In genomic region chr3:105387122-105387751, GRCh38 we compare ENCODE assay signal across 17 cellular contexts. TPM values are rescaled to one million over a fixed set of nuclear protein-coding genes. Genes with fewer than 3 reads are reported as not detected.
DNase-seq lines count a peak whose midpoint lies in the region; ATAC-seq and TF ChIP-seq lines count a peak whose summit lies in the region.
"Had no signal": no experiment of that assay in that cellular context is flagged by ENCODE, and none has a peak within 500 bp of the region (broad histone marks: within the 10 kb centered on the region; RNA-seq: fewer than 3 reads in every experiment).

No MANE protein-coding gene starts in this region.

- 82 to 87% methylated on average over 5 of the region's 5 CpGs for WGBS in heart right ventricle, 2 donors

- no peak overlapping the region for H3K4me3 Mint-ChIP-seq in activated B cell treated with CpG ODN at 0.5 μM for 24 hours
- no peak overlapping the region for H3K4me3 Mint-ChIP-seq in stimulated activated memory B cell treated with anti-CD40 and anti-IgM and Interleukin-4, amounts not matched to agents 10 μg/mL and 1 μg/mL and 100 μg/mL, for 72 hours
- H3K4me3 Mint-ChIP-seq: activated naive CD8-positive, alpha-beta T cell treated with anti-CD3 and anti-CD28 coated beads, Interleukin-2, amount 10 ng/mL, durations not matched to agents 7 days and 5 days; mesothelial cell of epicardium had no signal

- H3K36me3 ChIP-seq in heart right ventricle = no peaks in the 10 kb centered on the region

- H3K4me3 ChIP-seq in heart right ventricle = no peak overlapping the region
- H3K4me3 ChIP-seq: tibial nerve had no signal

- intact Hi-C loops in activated B cell treated with CpG ODN at 0.5 μM for 24 hours (cut with micrococcal nuclease) = no loop called here
- intact Hi-C loops in heart right ventricle (cut with DNase I) = no loop called here

- ATAC-seq in activated B cell treated with CpG ODN at 0.5 μM for 24 hours (ENCODE audit: low read depth) (no peak), heart right ventricle (no peak)
- ATAC-seq in stimulated activated memory B cell treated with anti-CD40 and anti-IgM and Interleukin-4, amounts not matched to agents 10 μg/mL and 1 μg/mL and 100 μg/mL, for 72 hours = no peak
- ATAC-seq: Right ventricle myocardium inferior had no signal

- peaks cover 11% of the 10 kb centered on the region for H3K36me3 Mint-ChIP-seq in activated B cell treated with CpG ODN at 0.5 μM for 24 hours (ENCODE audit: low read depth)
- peaks cover 37% of the 10 kb centered on the region for H3K36me3 Mint-ChIP-seq in stimulated activated memory B cell treated with anti-CD40 and anti-IgM and Interleukin-4, amounts not matched to agents 10 μg/mL and 1 μg/mL and 100 μg/mL, for 72 hours

- peaks cover 12% of the 10 kb centered on the region for H3K9me3 Mint-ChIP-seq in activated B cell treated with CpG ODN at 0.5 μM for 24 hours
- peaks cover 7% of the 10 kb centered on the region for H3K9me3 Mint-ChIP-seq in stimulated activated memory B cell treated with anti-CD40 and anti-IgM and Interleukin-4, amounts not matched to agents 10 μg/mL and 1 μg/mL and 100 μg/mL, for 72 hours

- no peaks in the 10 kb centered on the region for H3K27me3 ChIP-seq in heart right ventricle
- H3K27me3 ChIP-seq: tibial nerve had no signal

- POLR2A ChIA-PET in activated B cell treated with CpG ODN at 0.5 μM for 24 hours (lab: Charles Lee) = no interaction called here

- peaks cover 0 to 26% (median 8%) of the 10 kb centered on the region in 11 donors for H3K9me3 ChIP-seq in heart right ventricle

- peak; percentile 8 for DNase-seq in NCI-H1092 treated with DMSO at 0.1 percent for 48 hours (lab: John Stamatoyannopoulos, UW)
- DNase-seq in NCI-H1092 (lab: John Stamatoyannopoulos, UW) = no peak
- DNase-seq in activated B cell treated with CpG ODN at 0.5 μM for 24 hours = no peak
- peak; percentile 59 for DNase-seq in glomerular visceral epithelial cell (ENCODE audit: extremely low spot score)
- DNase-seq in heart right ventricle = no peak
- no peak for DNase-seq in NCI-H187 treated with DMSO at 0.1 percent for 48 hours (lab: John Stamatoyannopoulos, UW)
- no peak for DNase-seq in NCI-H2029 treated with DMSO at 0.1 percent for 48 hours (lab: John Stamatoyannopoulos, UW)
- DNase-seq: 8988T; activated naive CD8-positive, alpha-beta T cell treated with anti-CD3 and anti-CD28 coated beads, Interleukin-2, amount 10 ng/mL, durations not matched to agents 7 days and 5 days; COR-L47; NCI-H524 treated with DMSO at 0.1 percent for 48 hours; stimulated activated CD4-positive, alpha-beta T cell treated with anti-CD3 and anti-CD28 coated beads, Interleukin-15, amount 100 ng/mL, for 24 hours had no signal

- TF ChIP-seq CTCF in activated B cell treated with CpG ODN at 0.5 μM for 24 hours (IDR thresholded peaks at IDR 0.05) (no peak), heart right ventricle (IDR thresholded peaks at IDR 0.05) (no peak)

- H3K4me1 ChIP-seq in heart right ventricle = no peaks in the 10 kb centered on the region

- H3K27ac Mint-ChIP-seq in activated B cell treated with CpG ODN at 0.5 μM for 24 hours = peak overlapping the region; percentile 26
- H3K27ac Mint-ChIP-seq in stimulated activated memory B cell treated with anti-CD40 and anti-IgM and Interleukin-4, amounts not matched to agents 10 μg/mL and 1 μg/mL and 100 μg/mL, for 72 hours = peak overlapping the region; percentile 47
- H3K27ac Mint-ChIP-seq: activated naive CD8-positive, alpha-beta T cell treated with anti-CD3 and anti-CD28 coated beads, Interleukin-2, amount 10 ng/mL, durations not matched to agents 7 days and 5 days; mesothelial cell of epicardium had no signal

- no peak overlapping the region for H3K27ac ChIP-seq in heart right ventricle
- H3K27ac ChIP-seq: parathyroid adenoma, tibial nerve had no signal

- CTCF ChIA-PET in activated B cell treated with CpG ODN at 0.5 μM for 24 hours (lab: Charles Lee) = no interaction called here

- H3K4me1 Mint-ChIP-seq in activated B cell treated with CpG ODN at 0.5 μM for 24 hours = peaks cover 42% of the 10 kb centered on the region
- H3K4me1 Mint-ChIP-seq in stimulated activated memory B cell treated with anti-CD40 and anti-IgM and Interleukin-4, amounts not matched to agents 10 μg/mL and 1 μg/mL and 100 μg/mL, for 72 hours = peaks cover 51% of the 10 kb centered on the region

- no peaks in the 10 kb centered on the region for H3K27me3 Mint-ChIP-seq in activated B cell treated with CpG ODN at 0.5 μM for 24 hours
- H3K27me3 Mint-ChIP-seq in stimulated activated memory B cell treated with anti-CD40 and anti-IgM and Interleukin-4, amounts not matched to agents 10 μg/mL and 1 μg/mL and 100 μg/mL, for 72 hours = no peaks in the 10 kb centered on the region
- H3K27me3 Mint-ChIP-seq: activated naive CD8-positive, alpha-beta T cell treated with anti-CD3 and anti-CD28 coated beads, Interleukin-2, amount 10 ng/mL, durations not matched to agents 7 days and 5 days had no signal

RNA-seq across cellular contexts. Expression of gene ALCAM, which starts 20.5 kb away (rescaled TPM):
- total RNA-seq in activated B cell treated with CpG ODN at 0.5 μM for 24 hours = 27.6 and 28.5 TPM in 2 replicates
- total RNA-seq in heart right ventricle = 10 to 100 TPM in 2 of 10 donors, 1 to 10 TPM in 8; 1.8 to 23.9 (median 3.6) TPM
- polyA plus RNA-seq in heart right ventricle = 1 to 10 TPM; 1.3 to 4.3 TPM

Comparison
In these comparisons a context has a peak if more than half of its experiments do, and no peak if none do; other contexts are left out.
1. DNase-seq: peak in NCI-H1092 treated with DMSO at 0.1 percent for 48 hours (single experiment) and glomerular visceral epithelial cell (single experiment); none in NCI-H1092 (single experiment), activated B cell treated with CpG ODN at 0.5 μM for 24 hours (single experiment), heart right ventricle (0 of 2), NCI-H187 treated with DMSO at 0.1 percent for 48 hours (single experiment) and NCI-H2029 treated with DMSO at 0.1 percent for 48 hours (single experiment).